Comparison of ENCODE assay signal across 28 cellular contexts in genomic region chr3:185792955-185793354, GRCh38. TPM values are rescaled to one million over a fixed set of nuclear protein-coding genes. Genes with fewer than 3 reads are reported as not detected.
"Had no signal": no experiment of that assay in that cellular context is flagged by ENCODE, and none has a peak within 500 bp of the region (broad histone marks: within the 10 kb centered on the region; RNA-seq: fewer than 3 reads in every experiment).

No MANE protein-coding gene starts in this region.

- H3K9me3 ChIP-seq: breast epithelium, esophagus muscularis mucosa, heart right ventricle, upper lobe of right lung had no signal

- H3K27ac ChIP-seq: breast epithelium, esophagus muscularis mucosa, foreskin keratinocyte, heart right ventricle, neural progenitor cell, skin epidermis, upper lobe of right lung had no signal

- H3K4me1 Mint-ChIP-seq: central memory CD8-positive, alpha-beta T cell; stimulated activated effector memory CD8-positive, alpha-beta T cell treated with anti-CD3 and anti-CD28 coated beads, Interleukin-12 subunit alpha, Interleukin-12 subunit beta, amount 100 ng/mL, for 72 hours had no signal

- H3K27ac Mint-ChIP-seq: activated naive CD4-positive, alpha-beta T cell treated with anti-CD3 and anti-CD28 coated beads, Interleukin-2, amount 50 U/mL, for 72 hours; activated T-cell treated with anti-CD3 and anti-CD28 coated beads, Interleukin-2, amount 50 U/mL, for 72 hours; dendritic cell treated with granulocyte-macrophage colony-stimulating factor and Interleukin-4, amounts not matched to agents 40 ng/mL and 50 ng/mL, for 4 days; naive thymus-derived CD8-positive, alpha-beta T cell; stimulated activated effector memory CD8-positive, alpha-beta T cell treated with anti-CD3 and anti-CD28 coated beads, Interleukin-12 subunit alpha, Interleukin-12 subunit beta, amount 100 ng/mL, for 72 hours; stimulated activated naive CD8-positive, alpha-beta T cell treated with anti-CD3 and anti-CD28 coated beads, Interleukin-15, Interleukin-2, amounts not matched to agents 100 ng/mL and 50 ng/mL, for 24 hours; T-helper 2 cell treated with Interferon-gamma antibody and Interleukin-4, amounts not matched to agents 5 μg/mL and 100 μg/mL, for 36 hours had no signal

- H2AFZ ChIP-seq: neural progenitor cell had no signal

- H3K9me3 Mint-ChIP-seq: activated naive CD4-positive, alpha-beta T cell treated with anti-CD3 and anti-CD28 coated beads, Interleukin-2, amount 50 U/mL, for 72 hours; activated T-cell treated with anti-CD3 and anti-CD28 coated beads, Interleukin-2, amount 50 U/mL, for 72 hours; central memory CD8-positive, alpha-beta T cell; dendritic cell treated with granulocyte-macrophage colony-stimulating factor and Interleukin-4, amounts not matched to agents 40 ng/mL and 50 ng/mL, for 4 days; naive thymus-derived CD8-positive, alpha-beta T cell; neural progenitor cell; stimulated activated effector memory CD8-positive, alpha-beta T cell treated with anti-CD3 and anti-CD28 coated beads, Interleukin-12 subunit alpha, Interleukin-12 subunit beta, amount 100 ng/mL, for 72 hours; stimulated activated naive CD8-positive, alpha-beta T cell treated with anti-CD3 and anti-CD28 coated beads, Interleukin-15, Interleukin-2, amounts not matched to agents 100 ng/mL and 50 ng/mL, for 24 hours; T-helper 2 cell treated with Interferon-gamma antibody and Interleukin-4, amounts not matched to agents 5 μg/mL and 100 μg/mL, for 36 hours had no signal

- ATAC-seq: activated naive CD4-positive, alpha-beta T cell treated with anti-CD3 and anti-CD28 coated beads, Interleukin-2, amount 50 U/mL, for 72 hours; activated T-cell treated with anti-CD3 and anti-CD28 coated beads, Interleukin-2, amount 50 U/mL, for 72 hours; foreskin keratinocyte; heart right ventricle; left cardiac atrium; naive thymus-derived CD8-positive, alpha-beta T cell; sciatic nerve; stimulated activated effector memory CD8-positive, alpha-beta T cell treated with anti-CD3 and anti-CD28 coated beads, Interleukin-12 subunit alpha, Interleukin-12 subunit beta, amount 100 ng/mL, for 72 hours; upper lobe of right lung had no signal

- H3K27me3 ChIP-seq: breast epithelium, esophagus muscularis mucosa, foreskin keratinocyte, heart right ventricle, neural progenitor cell, upper lobe of right lung had no signal

- H3K27me3 Mint-ChIP-seq: dendritic cell treated with granulocyte-macrophage colony-stimulating factor and Interleukin-4, amounts not matched to agents 40 ng/mL and 50 ng/mL, for 4 days had no signal

- H3K4me2 ChIP-seq: neural progenitor cell had no signal

- H3K4me3 Mint-ChIP-seq: activated T-cell treated with anti-CD3 and anti-CD28 coated beads, Interleukin-2, amount 50 U/mL, for 72 hours; central memory CD8-positive, alpha-beta T cell; dendritic cell treated with granulocyte-macrophage colony-stimulating factor and Interleukin-4, amounts not matched to agents 40 ng/mL and 50 ng/mL, for 4 days; naive thymus-derived CD8-positive, alpha-beta T cell; neural progenitor cell; stimulated activated effector memory CD8-positive, alpha-beta T cell treated with anti-CD3 and anti-CD28 coated beads, Interleukin-12 subunit alpha, Interleukin-12 subunit beta, amount 100 ng/mL, for 72 hours; stimulated activated naive CD8-positive, alpha-beta T cell treated with anti-CD3 and anti-CD28 coated beads, Interleukin-15, Interleukin-2, amounts not matched to agents 100 ng/mL and 50 ng/mL, for 24 hours; T-helper 2 cell treated with Interferon-gamma antibody and Interleukin-4, amounts not matched to agents 5 μg/mL and 100 μg/mL, for 36 hours had no signal

- DNase-seq: activated CD4-positive, alpha-beta T cell treated with anti-CD3 and anti-CD28 coated beads for 4 hours; activated CD4-positive, alpha-beta T cell treated with anti-CD3 and anti-CD28 coated beads, Interleukin-2, amount 50 U/mL, for 4 hours; activated naive CD4-positive, alpha-beta T cell; activated T-cell treated with anti-CD3 and anti-CD28 coated beads for 4 hours; activated T-cell treated with anti-CD3 and anti-CD28 coated beads, Interleukin-2, amount 50 U/mL, for 72 hours; foreskin keratinocyte; heart right ventricle; left cardiac atrium; mammary epithelial cell; midbrain; naive thymus-derived CD8-positive, alpha-beta T cell; occipital lobe; retina; stimulated activated CD4-positive, alpha-beta T cell treated with anti-CD3 and anti-CD28 coated beads, Interleukin-4, amount 100 ng/mL, for 24 hours; substantia nigra; T-helper 1 cell; upper lobe of right lung had no signal

- H3K36me3 Mint-ChIP-seq: activated naive CD4-positive, alpha-beta T cell treated with anti-CD3 and anti-CD28 coated beads, Interleukin-2, amount 50 U/mL, for 72 hours; naive thymus-derived CD8-positive, alpha-beta T cell; stimulated activated effector memory CD8-positive, alpha-beta T cell treated with anti-CD3 and anti-CD28 coated beads, Interleukin-12 subunit alpha, Interleukin-12 subunit beta, amount 100 ng/mL, for 72 hours had no signal

- H3K4me3 ChIP-seq: breast epithelium, esophagus muscularis mucosa, heart right ventricle, neural progenitor cell, skin epidermis, upper lobe of right lung had no signal

- H3K36me3 ChIP-seq: breast epithelium, esophagus muscularis mucosa, heart right ventricle, neural progenitor cell, upper lobe of right lung had no signal

- H3K4me1 ChIP-seq: breast epithelium, upper lobe of right lung had no signal

- H3K9ac ChIP-seq: neural progenitor cell had no signal

RNA-seq across cellular contexts. Expression of gene IGF2BP2, which starts 31.9 kb away (rescaled TPM):
- polyA plus RNA-seq: naive thymus-derived CD8-positive, alpha-beta T cell had no signal
